In genomic region chr10:102904337-102904736, GRCh38 we compare ENCODE assay signal across 30 cellular contexts. TPM values are rescaled to one million over a fixed set of nuclear protein-coding genes. Genes with fewer than 3 reads are reported as not detected.
"Had no signal": no experiment of that assay in that cellular context is flagged by ENCODE, and none has a peak within 500 bp of the region (broad histone marks: within the 10 kb centered on the region; RNA-seq: fewer than 3 reads in every experiment).

No MANE protein-coding gene starts in this region.

- H3K4me3 Mint-ChIP-seq: memory B cell; naive thymus-derived CD4-positive, alpha-beta T cell; nephron; neural progenitor cell; stimulated activated naive CD8-positive, alpha-beta T cell treated with anti-CD3 and anti-CD28 coated beads, Interleukin-15, amount 100 ng/mL, for 72 hours had no signal

- H3K9me3 Mint-ChIP-seq: memory B cell; naive thymus-derived CD4-positive, alpha-beta T cell; nephron; neural progenitor cell; stimulated activated naive CD8-positive, alpha-beta T cell treated with anti-CD3 and anti-CD28 coated beads, Interleukin-15, amount 100 ng/mL, for 72 hours had no signal

- H3K36me3 ChIP-seq: neural progenitor cell, suprapubic skin had no signal

- H3K4me3 ChIP-seq: coronary artery, esophagus muscularis mucosa, gastroesophageal sphincter, heart right ventricle, lung, mucosa of descending colon, neural progenitor cell, right lobe of liver, smooth muscle cell, suprapubic skin had no signal

- H3K4me1 Mint-ChIP-seq: memory B cell; nephron; neural progenitor cell; stimulated activated naive CD8-positive, alpha-beta T cell treated with anti-CD3 and anti-CD28 coated beads, Interleukin-15, amount 100 ng/mL, for 72 hours had no signal

- H3K27ac Mint-ChIP-seq: memory B cell; naive thymus-derived CD4-positive, alpha-beta T cell; nephron; neural progenitor cell; progenitor cell of endocrine pancreas; stimulated activated naive CD8-positive, alpha-beta T cell treated with anti-CD3 and anti-CD28 coated beads, Interleukin-15, amount 100 ng/mL, for 72 hours had no signal

- ATAC-seq: foreskin keratinocyte; gastroesophageal sphincter; heart right ventricle; left colon; mucosa of descending colon; naive thymus-derived CD4-positive, alpha-beta T cell; right lobe of liver; stimulated activated naive CD8-positive, alpha-beta T cell treated with anti-CD3 and anti-CD28 coated beads, Interleukin-15, amount 100 ng/mL, for 72 hours had no signal

- H3K4me1 ChIP-seq: esophagus muscularis mucosa, foreskin keratinocyte, gastroesophageal sphincter, neural progenitor cell, parathyroid adenoma, right lobe of liver, suprapubic skin had no signal

- FAIRE-seq: endothelial cell of umbilical vein, islet of Langerhans had no signal

- H3K9me3 ChIP-seq: esophagus muscularis mucosa, gastroesophageal sphincter, heart right ventricle, mucosa of descending colon, right lobe of liver, suprapubic skin had no signal

- H2AFZ ChIP-seq: neural progenitor cell, parathyroid adenoma had no signal

- H3K27ac ChIP-seq: coronary artery, esophagus muscularis mucosa, foreskin keratinocyte, gastroesophageal sphincter, heart right ventricle, neural progenitor cell, parathyroid adenoma, right lobe of liver, suprapubic skin had no signal

- H3K4me2 ChIP-seq: neural progenitor cell, smooth muscle cell had no signal

- H3K9ac ChIP-seq: neural progenitor cell, parathyroid adenoma had no signal

- H3K79me2 ChIP-seq: parathyroid adenoma had no signal

- DNase-seq: dermis blood vessel endothelial cell; effector memory CD4-positive, alpha-beta T cell; foreskin keratinocyte; glutamatergic neuron; heart right ventricle; hippocampal formation; left colon; mucosa of descending colon; naive thymus-derived CD4-positive, alpha-beta T cell; right lobe of liver; stimulated activated CD4-positive, alpha-beta T cell treated with anti-CD3 and anti-CD28 coated beads, Interleukin-12 subunit alpha, Interleukin-12 subunit beta, amount 100 ng/mL, for 4 hours; stimulated activated CD4-positive, alpha-beta T cell treated with anti-CD3 and anti-CD28 coated beads, Interleukin-1b, Interleukin-23, amount 100 ng/mL, for 48 hours; stimulated activated CD4-positive, alpha-beta T cell treated with anti-CD3 and anti-CD28 coated beads, Interleukin-4, amount 100 ng/mL, for 1 hour; stimulated activated CD8-positive, alpha-beta memory T cell treated with anti-CD3 and anti-CD28 coated beads, Interleukin-4, amount 100 ng/mL, for 48 hours; stimulated activated naive CD4-positive, alpha-beta T cell; stimulated activated naive CD8-positive, alpha-beta T cell treated with anti-CD3 and anti-CD28 coated beads, Interleukin-15, amount 100 ng/mL, for 72 hours; trophoblast cell had no signal

- H3K27me3 ChIP-seq: esophagus muscularis mucosa, foreskin keratinocyte, gastroesophageal sphincter, heart right ventricle, neural progenitor cell, right lobe of liver, suprapubic skin had no signal

- H3K27me3 Mint-ChIP-seq: memory B cell; naive thymus-derived CD4-positive, alpha-beta T cell; progenitor cell of endocrine pancreas; stimulated activated naive CD8-positive, alpha-beta T cell treated with anti-CD3 and anti-CD28 coated beads, Interleukin-15, amount 100 ng/mL, for 72 hours had no signal

- H3K36me3 Mint-ChIP-seq: memory B cell, neural progenitor cell had no signal

RNA-seq across cellular contexts. Expression of gene AS3MT, which starts 35.1 kb away (rescaled TPM):
- total RNA-seq: endothelial cell of umbilical vein had no signal
